13 cellular contexts compared by ENCODE assay signal in genomic region chr15:60673156-60673555, GRCh38.
"Had no signal": no experiment of that assay in that cellular context is flagged by ENCODE, and none has a peak within 500 bp of the region (broad histone marks: within the 10 kb centered on the region; RNA-seq: fewer than 3 reads in every experiment).

No MANE protein-coding gene starts in this region.

- FAIRE-seq: kidney had no signal

- H3K4me1 ChIP-seq: lower lobe of right lung, right atrium auricular region, uterus had no signal

- H3K36me3 Mint-ChIP-seq: natural killer cell treated with Interleukin-12 subunit alpha and Interleukin-12 subunit beta and Interleukin-15 and Interleukin-18, amount 100 ng/mL, for 72 hours; stimulated activated naive B cell treated with anti-CD40 and anti-IgM and Interleukin-4, amounts not matched to agents 10 μg/mL and 1 μg/mL and 100 μg/mL, for 72 hours had no signal

- H3K27me3 ChIP-seq: body of pancreas, right atrium auricular region, uterus had no signal

- H3K27ac Mint-ChIP-seq: natural killer cell treated with Interleukin-12 subunit alpha and Interleukin-12 subunit beta and Interleukin-15 and Interleukin-18, amount 100 ng/mL, for 72 hours; progenitor cell of endocrine pancreas; stimulated activated naive B cell treated with anti-CD40 and anti-IgM and Interleukin-4, amounts not matched to agents 10 μg/mL and 1 μg/mL and 100 μg/mL, for 72 hours had no signal

- H3K36me3 ChIP-seq: cardiac muscle cell, lower lobe of right lung, right atrium auricular region, uterus had no signal

- DNase-seq: activated CD8-positive, alpha-beta memory T cell treated with anti-CD3 and anti-CD28 coated beads, Interleukin-2, amount 50 U/mL, for 48 hours; cortex of kidney; kidney; lower lobe of right lung; stimulated activated naive B cell treated with anti-CD40 and anti-IgM and Interleukin-4, amounts not matched to agents 10 μg/mL and 1 μg/mL and 100 μg/mL, for 72 hours had no signal

- H3K4me3 Mint-ChIP-seq: activated T-cell treated with anti-CD3 and anti-CD28 coated beads, Interleukin-2, amount 50 U/mL, for 4 hours; natural killer cell treated with Interleukin-12 subunit alpha and Interleukin-12 subunit beta and Interleukin-15 and Interleukin-18, amount 100 ng/mL, for 72 hours; stimulated activated naive B cell treated with anti-CD40 and anti-IgM and Interleukin-4, amounts not matched to agents 10 μg/mL and 1 μg/mL and 100 μg/mL, for 72 hours had no signal

- H3K4me3 ChIP-seq: body of pancreas, cardiac muscle cell, lower lobe of right lung, right atrium auricular region, skin epidermis, uterus had no signal

- H3K9me3 ChIP-seq: body of pancreas, lower lobe of right lung, right atrium auricular region, uterus had no signal

- H3K27ac ChIP-seq: body of pancreas, cardiac muscle cell, lower lobe of right lung, right atrium auricular region had no signal

- H3K27me3 Mint-ChIP-seq: natural killer cell treated with Interleukin-12 subunit alpha and Interleukin-12 subunit beta and Interleukin-15 and Interleukin-18, amount 100 ng/mL, for 72 hours had no signal

- H3K4me1 Mint-ChIP-seq: stimulated activated naive B cell treated with anti-CD40 and anti-IgM and Interleukin-4, amounts not matched to agents 10 μg/mL and 1 μg/mL and 100 μg/mL, for 72 hours had no signal
